ENCODE assay signal across 12 cellular contexts in the genomic region with DNA sequence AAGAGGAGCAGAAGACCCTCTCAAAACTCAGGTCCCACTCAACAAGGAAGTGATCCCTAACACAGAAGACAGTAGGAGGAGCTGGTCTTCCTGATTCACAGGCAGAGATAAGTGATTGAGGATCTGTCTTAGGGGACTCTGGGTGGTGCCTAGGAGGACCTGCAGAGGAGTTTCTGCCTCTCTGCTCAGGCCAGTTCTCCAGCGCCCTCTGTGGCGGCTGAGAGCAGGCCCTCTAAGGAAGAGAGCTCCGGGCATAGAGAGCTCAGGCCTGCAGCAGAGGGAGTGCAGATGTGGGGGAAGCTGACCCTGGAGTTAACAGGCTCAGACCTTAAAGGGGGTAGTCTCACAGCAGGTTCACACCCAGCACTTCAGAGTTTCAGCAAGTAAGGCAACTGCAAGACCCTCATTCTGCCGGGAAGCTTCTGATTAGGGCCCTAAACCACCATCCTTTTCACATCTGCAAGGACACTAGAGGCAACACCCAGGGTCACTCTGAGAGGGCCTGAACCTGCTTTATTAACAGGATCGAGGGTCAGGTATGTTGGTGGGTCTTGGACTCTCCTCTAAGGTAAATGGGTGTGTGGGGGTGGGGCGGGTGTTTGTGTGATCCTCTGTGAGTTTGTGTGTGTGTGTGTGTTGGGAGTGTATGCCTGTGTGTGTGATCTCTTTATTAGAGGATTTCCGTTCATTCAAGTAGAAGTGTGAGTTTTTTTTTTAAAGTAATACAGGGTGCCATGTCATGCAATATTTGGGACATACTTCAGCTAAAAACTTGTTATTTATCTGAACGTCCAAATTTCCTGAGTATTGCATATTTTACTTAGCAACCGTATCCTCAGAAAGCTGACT.
A peak's percentile ranks its signal among the peaks of the same experiment; 100 is the strongest.
DNase-seq lines count a peak whose midpoint lies in the region; ATAC-seq, FAIRE-seq and TF ChIP-seq lines count a peak whose summit lies in the region.
"Had no signal": no experiment of that assay in that cellular context is flagged by ENCODE, and none has a peak within 500 bp of the region (broad histone marks: within the 10 kb centered on the region; RNA-seq: fewer than 3 reads in every experiment).

No MANE protein-coding gene starts in this region.

- no peak overlapping the region for H3K4me3 ChIP-seq in CD4-positive, alpha-beta memory T cell (ENCODE audit: low read length in 2 of 2)
- H3K4me3 ChIP-seq in HUES6 (ENCODE audit: low read depth, low read length) = peak overlapping the region; percentile 43

- H3K27me3 Mint-ChIP-seq in CD4-positive, alpha-beta memory T cell = no peaks in the 10 kb centered on the region
- no peaks in the 10 kb centered on the region for H3K27me3 Mint-ChIP-seq in activated CD8-positive, alpha-beta T cell treated with anti-CD3 and anti-CD28 coated beads for 36 hours

- no peak for DNase-seq in CD4-positive, alpha-beta memory T cell
- peak; percentile 64 for DNase-seq in activated CD8-positive, alpha-beta T cell treated with anti-CD3 and anti-CD28 coated beads for 36 hours
- DNase-seq in islet precursor cell (peak; percentile 75), frontal cortex (ENCODE audit: low spot score in 2 of 2) (no peak), NCI-H748 (lab: John Stamatoyannopoulos, UW; ENCODE audit: unreplicated experiment) (no peak), GM19238 (ENCODE audit: insufficient read length, low spot score) (no peak)
- DNase-seq: GF-D8 had no signal

- POLR2A ChIA-PET in CD4-positive, alpha-beta memory T cell (lab: Charles Lee; ENCODE audit: partially characterized antibody) = interaction anchor here (1.1 to 1.9 kb wide), 6 partner anchors 10 to 115 kb away, joined by 3 to 7 read pairs (median 3); no protein-coding TSS in a partner anchor
- POLR2A ChIA-PET in activated CD8-positive, alpha-beta T cell treated with anti-CD3 and anti-CD28 coated beads for 36 hours (lab: Charles Lee) = interaction anchor here (1.4 kb wide), 1 partner anchor 9 kb away, joined by 3 read pairs; no protein-coding TSS in a partner anchor

- H3K9me3 ChIP-seq in CD4-positive, alpha-beta memory T cell (ENCODE audit: control insufficient read depth in 1 of 2, low read length in 2 of 2) = no peaks in the 10 kb centered on the region
- no peaks in the 10 kb centered on the region for H3K9me3 ChIP-seq in HUES6 (ENCODE audit: control insufficient read depth, insufficient read depth, low read depth, low read length)

- H3K4me1 Mint-ChIP-seq in CD4-positive, alpha-beta memory T cell = peaks cover 8 to 53% (median 23%) of the 10 kb centered on the region in 4 donors
- peaks cover 50% of the 10 kb centered on the region for H3K4me1 Mint-ChIP-seq in activated CD8-positive, alpha-beta T cell treated with anti-CD3 and anti-CD28 coated beads for 36 hours (ENCODE audit: low read depth)

- peak overlapping the region; percentile 42 to 83 (median 65) for H3K27ac Mint-ChIP-seq in CD4-positive, alpha-beta memory T cell
- peak overlapping the region; percentile 78 for H3K27ac Mint-ChIP-seq in activated CD8-positive, alpha-beta T cell treated with anti-CD3 and anti-CD28 coated beads for 36 hours

- no peaks in the 10 kb centered on the region for H3K36me3 Mint-ChIP-seq in CD4-positive, alpha-beta memory T cell
- H3K36me3 Mint-ChIP-seq in activated CD8-positive, alpha-beta T cell treated with anti-CD3 and anti-CD28 coated beads for 36 hours (ENCODE audit: low read depth) = peaks cover 2% of the 10 kb centered on the region

- peak; percentile 70 for ATAC-seq in activated CD8-positive, alpha-beta T cell treated with anti-CD3 and anti-CD28 coated beads for 36 hours
- no peak for ATAC-seq in GM18519 (IDR thresholded peaks at IDR 0.05; ENCODE audit: low FRiP score, unreplicated experiment)

- no peak overlapping the region for H3K27ac ChIP-seq in CD4-positive, alpha-beta memory T cell (ENCODE audit: low read depth, low read length)
- no peak overlapping the region; the same call in 1 of the 2 replicates for H3K27ac ChIP-seq in HUES6 (ENCODE audit: low read depth, low read length)
- H3K27ac ChIP-seq: HL-60 had no signal

- peak overlapping the region; percentile 24 to 83 (median 62) for H3K4me3 Mint-ChIP-seq in CD4-positive, alpha-beta memory T cell
- H3K4me3 Mint-ChIP-seq in activated CD8-positive, alpha-beta T cell treated with anti-CD3 and anti-CD28 coated beads for 36 hours = peak overlapping the region; percentile 64

- H3K4me1 ChIP-seq in CD4-positive, alpha-beta memory T cell (ENCODE audit: insufficient read depth, low read length) = peaks cover 14% of the 10 kb centered on the region
- H3K4me1 ChIP-seq in HUES6 (ENCODE audit: control insufficient read depth, insufficient read depth, low read length) = peaks cover 37% of the 10 kb centered on the region

- H3K9me3 Mint-ChIP-seq in CD4-positive, alpha-beta memory T cell = no peaks in the 10 kb centered on the region
- H3K9me3 Mint-ChIP-seq in activated CD8-positive, alpha-beta T cell treated with anti-CD3 and anti-CD28 coated beads for 36 hours = no peaks in the 10 kb centered on the region

- intact Hi-C loops in CD4-positive, alpha-beta memory T cell (cut with micrococcal nuclease) = no loop called here
- intact Hi-C loops in activated CD8-positive, alpha-beta T cell treated with anti-CD3 and anti-CD28 coated beads for 36 hours (cut with micrococcal nuclease) = no loop called here

- TF ChIP-seq CTCF in activated CD8-positive, alpha-beta T cell treated with anti-CD3 and anti-CD28 coated beads for 36 hours (IDR thresholded peaks at IDR 0.05) = peak; percentile 47

- no peaks in the 10 kb centered on the region for H3K36me3 ChIP-seq in CD4-positive, alpha-beta memory T cell (ENCODE audit: insufficient read depth, low read length)
- H3K36me3 ChIP-seq in HUES6 (ENCODE audit: control insufficient read depth, insufficient read depth, low read length) = no peaks in the 10 kb centered on the region

- CTCF ChIA-PET in CD4-positive, alpha-beta memory T cell (lab: Charles Lee; ENCODE audit: partially characterized antibody) = interaction anchor here (0.7 to 2.8 kb wide), 16 partner anchors 9 to 153 kb away, joined by 3 to 23 read pairs (median 6); no protein-coding TSS in a partner anchor
- CTCF ChIA-PET in activated CD8-positive, alpha-beta T cell treated with anti-CD3 and anti-CD28 coated beads for 36 hours (lab: Charles Lee) = interaction anchor here (0.6 to 5.9 kb wide), 22 partner anchors 10 to 365 kb away, joined by 3 to 52 read pairs (median 4); no protein-coding TSS in a partner anchor

- peak overlapping the region; percentile 14 for H3K9ac ChIP-seq in HUES6 (ENCODE audit: low read length)

- FAIRE-seq in frontal cortex (lab: Jason Lieb, UNC) = no peak
- FAIRE-seq: bronchial epithelial cell, TTC549 had no signal

- H3K27me3 ChIP-seq in CD4-positive, alpha-beta memory T cell (ENCODE audit: insufficient read depth, low read length) = no peaks in the 10 kb centered on the region
- H3K27me3 ChIP-seq in HUES6 (ENCODE audit: control insufficient read depth, insufficient read depth, low read length) = no peaks in the 10 kb centered on the region

Comparison
In these comparisons a context has a peak if more than half of its experiments do, and no peak if none do; other contexts are left out.
1. DNase-seq: peak in activated CD8-positive, alpha-beta T cell treated with anti-CD3 and anti-CD28 coated beads for 36 hours (single experiment) and islet precursor cell (single experiment); none in CD4-positive, alpha-beta memory T cell (0 of 5), frontal cortex (0 of 2), NCI-H748 (single experiment) and GM19238 (single experiment).